1 cellular context compared by ENCODE assay signal in the genomic region with DNA sequence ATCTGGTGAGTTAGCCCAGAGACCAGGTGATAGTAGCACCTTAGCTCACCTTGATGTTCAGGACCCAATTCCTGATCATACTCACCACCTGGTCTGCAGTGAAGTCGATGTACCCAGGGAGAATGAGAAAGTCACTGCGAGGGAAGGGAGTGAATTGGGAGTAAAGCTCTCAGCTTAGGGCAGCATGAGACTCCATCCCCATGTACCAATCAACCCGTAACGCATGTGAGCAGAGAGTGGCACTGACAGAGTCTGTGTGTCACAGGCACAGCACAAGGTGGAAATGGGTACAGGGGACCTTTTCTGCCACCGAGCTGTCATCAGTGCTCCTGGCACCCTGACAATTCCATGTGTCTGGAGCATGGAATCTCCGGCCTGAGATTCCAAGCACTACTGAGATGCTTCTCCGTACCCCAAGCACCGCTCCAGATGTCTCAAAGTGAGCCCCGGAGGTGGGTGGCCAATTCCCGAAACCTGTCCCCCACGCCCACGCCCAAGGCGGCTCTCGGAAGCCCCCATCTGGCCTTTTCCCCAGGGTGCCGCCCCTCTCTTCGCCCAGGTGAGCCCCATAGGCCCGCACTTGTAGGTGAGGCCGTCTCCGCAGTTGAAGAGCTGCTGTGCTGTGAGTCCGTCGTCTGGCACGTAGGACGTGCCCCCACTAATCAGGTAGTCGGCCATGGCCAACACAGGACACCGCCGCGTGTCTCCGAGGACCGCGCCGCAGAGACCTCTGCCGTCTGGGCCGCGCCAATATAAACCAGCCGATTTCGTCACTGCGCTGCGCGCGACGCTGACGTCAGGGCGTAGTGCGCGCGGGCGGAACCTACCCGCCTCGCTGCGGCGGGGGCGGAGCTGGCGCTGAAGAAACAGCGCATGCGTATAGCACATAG.
TF ChIP-seq lines count a peak whose summit lies in the region.

Gene IMPDH2, minus strand, starts transcription at position 726 of the 890 bp plus-strand sequence. Its CDS starts 48 bp downstream, at position 678.

TF ChIP-seq in K562, 482 proteins besides CTCF, POLR2A, EP300 and RAD21 (continued from another document and continues in another):
- TF ChIP-seq, protein P1, sequence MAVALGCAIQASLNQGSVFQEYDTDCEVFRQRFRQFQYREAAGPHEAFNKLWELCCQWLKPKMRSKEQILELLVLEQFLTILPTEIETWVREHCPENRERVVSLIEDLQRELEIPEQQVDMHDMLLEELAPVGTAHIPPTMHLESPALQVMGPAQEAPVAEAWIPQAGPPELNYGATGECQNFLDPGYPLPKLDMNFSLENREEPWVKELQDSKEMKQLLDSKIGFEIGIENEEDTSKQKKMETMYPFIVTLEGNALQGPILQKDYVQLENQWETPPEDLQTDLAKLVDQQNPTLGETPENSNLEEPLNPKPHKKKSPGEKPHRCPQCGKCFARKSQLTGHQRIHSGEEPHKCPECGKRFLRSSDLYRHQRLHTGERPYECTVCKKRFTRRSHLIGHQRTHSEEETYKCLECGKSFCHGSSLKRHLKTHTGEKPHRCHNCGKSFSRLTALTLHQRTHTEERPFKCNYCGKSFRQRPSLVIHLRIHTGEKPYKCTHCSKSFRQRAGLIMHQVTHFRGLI (CRISPR knock-in tag; IDR thresholded peaks at IDR 0.05), result no peak
- TF ChIP-seq SRSF9 (IDR thresholded peaks at IDR 0.05; ENCODE audit: borderline replicate concordance, low read depth, low read length) (no peak), MTF1 (CRISPR knock-in tag; IDR thresholded peaks at IDR 0.05; ENCODE audit: borderline replicate concordance) (no peak), PHB (CRISPR knock-in tag; IDR thresholded peaks at IDR 0.05) (peak; percentile 86), E2F6 (IDR thresholded peaks at IDR 0.05; ENCODE audit: borderline replicate concordance in 1 of 2, extremely low read depth in 1 of 2, insufficient read depth in 1 of 2, insufficient read length in 1 of 2, low read depth in 1 of 2, low read length in 1 of 2, poor library complexity in 1 of 2, severe bottlenecking in 1 of 2) (peak; percentile 91 to 92), GTF2A2 (tag; IDR thresholded peaks at IDR 0.05) (0 out of 2 replicates have a peak, but pooled peaks have one; percentile 31), FOXA1 (IDR thresholded peaks at IDR 0.05; ENCODE audit: borderline replicate concordance) (no peak), CSDE1 (IDR thresholded peaks at IDR 0.05) (peak in 1 of 2 experiments; percentile 15; a peak in 1 of 4 replicates), ZBTB5 (IDR thresholded peaks at IDR 0.05) (no peak), SRF (CRISPR knock-in tag; IDR thresholded peaks at IDR 0.05) (peak in 1 of 2 experiments; percentile 35; a peak in 1 of 4 replicates), TEAD4 (IDR thresholded peaks at IDR 0.05; ENCODE audit: low read length) (0 out of 2 replicates have a peak, but pooled peaks have one; percentile 7), TEAD4 (CRISPR knock-in tag; IDR thresholded peaks at IDR 0.05; ENCODE audit: borderline replicate concordance) (no peak), ZNF586 (CRISPR knock-in tag; conservative IDR thresholded peaks at IDR 0.05) (no peak), HMG20A (CRISPR knock-in tag; conservative IDR thresholded peaks at IDR 0.05) (no peak), ZNF398 (CRISPR knock-in tag; IDR thresholded peaks at IDR 0.05) (no peak), ZBTB9 (CRISPR knock-in tag; IDR thresholded peaks at IDR 0.05) (peak; percentile 92), CCNT2 (IDR thresholded peaks at IDR 0.05; ENCODE audit: borderline replicate concordance, extremely low read depth, insufficient read length, low read depth, low read length) (peak; percentile 96), KLF16 (IDR thresholded peaks at IDR 0.05) (no peak), ARID1B (IDR thresholded peaks at IDR 0.05) (peak; percentile 27; the same call in 1 of the 2 replicates), ZBTB17 (CRISPR knock-in tag; IDR thresholded peaks at IDR 0.05) (peak; percentile 67; the same call in 1 of the 2 replicates), ZNF277 (CRISPR knock-in tag; IDR thresholded peaks at IDR 0.05; ENCODE audit: borderline replicate concordance) (no peak), ESRRA (IDR thresholded peaks at IDR 0.05; ENCODE audit: borderline replicate concordance, low read depth) (peak; percentile 70; the same call in 1 of the 2 replicates), ZC3H11A (IDR thresholded peaks at IDR 0.05; ENCODE audit: low read depth, low read length) (no peak)
- TF ChIP-seq, protein P2, sequence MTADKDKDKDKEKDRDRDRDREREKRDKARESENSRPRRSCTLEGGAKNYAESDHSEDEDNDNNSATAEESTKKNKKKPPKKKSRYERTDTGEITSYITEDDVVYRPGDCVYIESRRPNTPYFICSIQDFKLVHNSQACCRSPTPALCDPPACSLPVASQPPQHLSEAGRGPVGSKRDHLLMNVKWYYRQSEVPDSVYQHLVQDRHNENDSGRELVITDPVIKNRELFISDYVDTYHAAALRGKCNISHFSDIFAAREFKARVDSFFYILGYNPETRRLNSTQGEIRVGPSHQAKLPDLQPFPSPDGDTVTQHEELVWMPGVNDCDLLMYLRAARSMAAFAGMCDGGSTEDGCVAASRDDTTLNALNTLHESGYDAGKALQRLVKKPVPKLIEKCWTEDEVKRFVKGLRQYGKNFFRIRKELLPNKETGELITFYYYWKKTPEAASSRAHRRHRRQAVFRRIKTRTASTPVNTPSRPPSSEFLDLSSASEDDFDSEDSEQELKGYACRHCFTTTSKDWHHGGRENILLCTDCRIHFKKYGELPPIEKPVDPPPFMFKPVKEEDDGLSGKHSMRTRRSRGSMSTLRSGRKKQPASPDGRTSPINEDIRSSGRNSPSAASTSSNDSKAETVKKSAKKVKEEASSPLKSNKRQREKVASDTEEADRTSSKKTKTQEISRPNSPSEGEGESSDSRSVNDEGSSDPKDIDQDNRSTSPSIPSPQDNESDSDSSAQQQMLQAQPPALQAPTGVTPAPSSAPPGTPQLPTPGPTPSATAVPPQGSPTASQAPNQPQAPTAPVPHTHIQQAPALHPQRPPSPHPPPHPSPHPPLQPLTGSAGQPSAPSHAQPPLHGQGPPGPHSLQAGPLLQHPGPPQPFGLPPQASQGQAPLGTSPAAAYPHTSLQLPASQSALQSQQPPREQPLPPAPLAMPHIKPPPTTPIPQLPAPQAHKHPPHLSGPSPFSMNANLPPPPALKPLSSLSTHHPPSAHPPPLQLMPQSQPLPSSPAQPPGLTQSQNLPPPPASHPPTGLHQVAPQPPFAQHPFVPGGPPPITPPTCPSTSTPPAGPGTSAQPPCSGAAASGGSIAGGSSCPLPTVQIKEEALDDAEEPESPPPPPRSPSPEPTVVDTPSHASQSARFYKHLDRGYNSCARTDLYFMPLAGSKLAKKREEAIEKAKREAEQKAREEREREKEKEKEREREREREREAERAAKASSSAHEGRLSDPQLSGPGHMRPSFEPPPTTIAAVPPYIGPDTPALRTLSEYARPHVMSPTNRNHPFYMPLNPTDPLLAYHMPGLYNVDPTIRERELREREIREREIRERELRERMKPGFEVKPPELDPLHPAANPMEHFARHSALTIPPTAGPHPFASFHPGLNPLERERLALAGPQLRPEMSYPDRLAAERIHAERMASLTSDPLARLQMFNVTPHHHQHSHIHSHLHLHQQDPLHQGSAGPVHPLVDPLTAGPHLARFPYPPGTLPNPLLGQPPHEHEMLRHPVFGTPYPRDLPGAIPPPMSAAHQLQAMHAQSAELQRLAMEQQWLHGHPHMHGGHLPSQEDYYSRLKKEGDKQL (CRISPR knock-in tag; IDR thresholded peaks at IDR 0.05; ENCODE audit: borderline replicate concordance), result no peak
- TF ChIP-seq, protein P3, sequence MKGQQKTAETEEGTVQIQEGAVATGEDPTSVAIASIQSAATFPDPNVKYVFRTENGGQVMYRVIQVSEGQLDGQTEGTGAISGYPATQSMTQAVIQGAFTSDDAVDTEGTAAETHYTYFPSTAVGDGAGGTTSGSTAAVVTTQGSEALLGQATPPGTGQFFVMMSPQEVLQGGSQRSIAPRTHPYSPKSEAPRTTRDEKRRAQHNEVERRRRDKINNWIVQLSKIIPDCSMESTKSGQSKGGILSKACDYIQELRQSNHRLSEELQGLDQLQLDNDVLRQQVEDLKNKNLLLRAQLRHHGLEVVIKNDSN (CRISPR knock-in tag; IDR thresholded peaks at IDR 0.05), result no peak
- TF ChIP-seq, protein P4, sequence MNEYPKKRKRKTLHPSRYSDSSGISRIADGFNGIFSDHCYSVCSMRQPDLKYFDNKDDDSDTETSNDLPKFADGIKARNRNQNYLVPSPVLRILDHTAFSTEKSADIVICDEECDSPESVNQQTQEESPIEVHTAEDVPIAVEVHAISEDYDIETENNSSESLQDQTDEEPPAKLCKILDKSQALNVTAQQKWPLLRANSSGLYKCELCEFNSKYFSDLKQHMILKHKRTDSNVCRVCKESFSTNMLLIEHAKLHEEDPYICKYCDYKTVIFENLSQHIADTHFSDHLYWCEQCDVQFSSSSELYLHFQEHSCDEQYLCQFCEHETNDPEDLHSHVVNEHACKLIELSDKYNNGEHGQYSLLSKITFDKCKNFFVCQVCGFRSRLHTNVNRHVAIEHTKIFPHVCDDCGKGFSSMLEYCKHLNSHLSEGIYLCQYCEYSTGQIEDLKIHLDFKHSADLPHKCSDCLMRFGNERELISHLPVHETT (CRISPR knock-in tag; conservative IDR thresholded peaks at IDR 0.05 in 1 of 2, IDR thresholded peaks at IDR 0.05 in 1 of 2), result no peak; a peak in 1 of 4 replicates
- TF ChIP-seq, protein P5, sequence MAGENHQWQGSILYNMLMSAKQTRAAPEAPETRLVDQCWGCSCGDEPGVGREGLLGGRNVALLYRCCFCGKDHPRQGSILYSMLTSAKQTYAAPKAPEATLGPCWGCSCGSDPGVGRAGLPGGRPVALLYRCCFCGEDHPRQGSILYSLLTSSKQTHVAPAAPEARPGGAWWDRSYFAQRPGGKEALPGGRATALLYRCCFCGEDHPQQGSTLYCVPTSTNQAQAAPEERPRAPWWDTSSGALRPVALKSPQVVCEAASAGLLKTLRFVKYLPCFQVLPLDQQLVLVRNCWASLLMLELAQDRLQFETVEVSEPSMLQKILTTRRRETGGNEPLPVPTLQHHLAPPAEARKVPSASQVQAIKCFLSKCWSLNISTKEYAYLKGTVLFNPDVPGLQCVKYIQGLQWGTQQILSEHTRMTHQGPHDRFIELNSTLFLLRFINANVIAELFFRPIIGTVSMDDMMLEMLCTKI (IDR thresholded peaks at IDR 0.05; ENCODE audit: partially characterized antibody), result no peak
